ENCODE assay signal across 16 cellular contexts in the genomic region with DNA sequence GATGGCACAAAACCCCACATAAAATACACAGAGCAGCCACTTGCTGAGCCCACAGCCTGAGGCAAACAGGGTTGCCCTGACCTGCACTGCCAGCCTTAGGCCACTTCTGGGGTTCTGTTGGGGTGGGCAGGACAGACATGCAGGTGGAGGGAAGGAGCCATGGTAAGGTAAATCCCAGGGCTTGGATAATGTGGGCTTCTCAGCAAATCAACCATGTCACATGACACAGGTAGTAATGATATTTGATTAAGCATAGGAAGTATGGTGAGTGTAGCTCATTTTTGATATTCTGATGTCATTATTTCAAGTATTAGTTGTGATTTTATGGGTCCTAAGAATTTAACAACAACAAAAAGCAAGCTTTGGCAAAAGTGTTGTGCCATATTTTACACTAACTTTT.
"Had no signal": no experiment of that assay in that cellular context is flagged by ENCODE, and none has a peak within 500 bp of the region (broad histone marks: within the 10 kb centered on the region; RNA-seq: fewer than 3 reads in every experiment).

No MANE protein-coding gene starts in this region.

- H3K27me3 ChIP-seq: colonic mucosa had no signal

- H3K36me3 ChIP-seq: colonic mucosa, esophagus muscularis mucosa, gastroesophageal sphincter, heart left ventricle, left lung, lower lobe of right lung had no signal

- H3K9me3 ChIP-seq: colonic mucosa, esophagus muscularis mucosa, gastroesophageal sphincter, heart left ventricle, left lung, lower lobe of right lung had no signal

- H2AFZ ChIP-seq: hepatocyte had no signal

- H3K4me2 ChIP-seq: hepatocyte had no signal

- H3K4me1 ChIP-seq: colonic mucosa, esophagus muscularis mucosa, foreskin keratinocyte, gastroesophageal sphincter, heart left ventricle, lower lobe of right lung had no signal

- DNase-seq: colonic mucosa; cortex of kidney; effector CD8-positive, alpha-beta T cell; effector memory CD8-positive, alpha-beta T cell; endodermal cell; heart left ventricle; left cardiac atrium; left lung; left ventricle myocardium superior; lower lobe of right lung; midbrain; naive thymus-derived CD4-positive, alpha-beta T cell had no signal

- H3K4me3 ChIP-seq: colonic mucosa, esophagus muscularis mucosa, gastroesophageal sphincter, heart left ventricle, hepatocyte, left lung, lower lobe of right lung had no signal

- H3K27ac ChIP-seq: colonic mucosa, esophagus muscularis mucosa, foreskin keratinocyte, gastroesophageal sphincter, heart left ventricle, hepatocyte, left lung, lower lobe of right lung had no signal

- H3K79me2 ChIP-seq: hepatocyte had no signal
